1 cellular context compared by ENCODE assay signal in genomic region chr9:129166962-129167557, GRCh38.
TF ChIP-seq lines count a peak whose summit lies in the region.

No MANE protein-coding gene starts in this region.

TF ChIP-seq in H1, 55 proteins besides CTCF, POLR2A, EP300 and RAD21:
- TF ChIP-seq RBBP5 (IDR thresholded peaks at IDR 0.05; ENCODE audit: borderline replicate concordance, low read depth, low read length): peak; percentile 80; the same call in 1 of the 2 replicates
- TF ChIP-seq GABPA (IDR thresholded peaks at IDR 0.05; ENCODE audit: borderline replicate concordance, insufficient read depth, low read length): no peak
- no peak for TF ChIP-seq SP1 (IDR thresholded peaks at IDR 0.05; ENCODE audit: low read depth, low read length)
- TF ChIP-seq ASH2L (IDR thresholded peaks at IDR 0.05; ENCODE audit: low read length): peak; percentile 74
- TF ChIP-seq SAP30 (IDR thresholded peaks at IDR 0.05; ENCODE audit: insufficient read depth, insufficient replicate concordance, low read length): no peak
- TF ChIP-seq EGR1 (IDR thresholded peaks at IDR 0.05; ENCODE audit: borderline replicate concordance, low read depth, low read length): no peak
TF ChIP-seq in H1: peak in this region for 2.
